21 cellular contexts compared by ENCODE assay signal in the genomic region with DNA sequence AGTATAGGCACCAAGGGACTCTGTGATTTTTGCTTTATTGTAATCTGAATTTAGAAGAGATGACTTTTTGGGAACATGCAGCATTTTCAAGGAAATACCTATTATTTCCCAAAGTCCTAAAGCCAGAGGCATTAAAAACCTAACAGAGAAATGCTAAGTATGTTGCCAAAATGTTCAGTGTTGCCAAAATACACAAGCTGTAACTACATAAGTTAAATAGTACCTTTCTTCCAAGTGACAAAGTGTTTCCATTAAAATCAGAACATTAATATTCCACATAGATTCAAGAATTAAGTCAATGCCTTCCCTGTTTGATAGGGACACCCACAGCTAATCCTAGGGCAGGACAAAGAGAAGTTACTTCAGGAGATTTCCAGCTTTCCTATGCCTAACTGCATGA. TPM values are rescaled to one million over a fixed set of nuclear protein-coding genes. Genes with fewer than 3 reads are reported as not detected.
"Had no signal": no experiment of that assay in that cellular context is flagged by ENCODE, and none has a peak within 500 bp of the region (broad histone marks: within the 10 kb centered on the region; RNA-seq: fewer than 3 reads in every experiment).

No MANE protein-coding gene starts in this region.

- ATAC-seq: activated T-helper 17 cell treated with anti-CD3 and anti-CD28 coated beads, Interleukin-2, amount 50 U/mL, for 72 hours; body of pancreas; heart right ventricle; SK-N-SH treated with all-trans-retinoic acid at 6 μM for 48 hours; stimulated activated naive B cell treated with anti-CD40 and anti-IgM and Interleukin-4, amounts not matched to agents 10 μg/mL and 1 μg/mL and 100 μg/mL, for 72 hours; WTC11 had no signal

- H3K27me3 Mint-ChIP-seq: activated CD4-positive, alpha-beta T cell treated with anti-CD3 and anti-CD28 coated beads, Interleukin-2, amount 10 ng/mL, durations not matched to agents 24 days and 14 days; activated T-helper 17 cell treated with anti-CD3 and anti-CD28 coated beads, Interleukin-2, amount 50 U/mL, for 72 hours; central memory CD8-positive, alpha-beta T cell; stimulated activated naive B cell treated with anti-CD40 and anti-IgM and Interleukin-4, amounts not matched to agents 10 μg/mL and 1 μg/mL and 100 μg/mL, for 72 hours had no signal

- H3K4me1 ChIP-seq: transverse colon, vagina had no signal

- H3K4me1 Mint-ChIP-seq: central memory CD8-positive, alpha-beta T cell; mesothelial cell of epicardium; neural crest cell; WTC11 had no signal

- H3K27me3 ChIP-seq: body of pancreas, heart right ventricle, transverse colon, vagina had no signal

- H3K9me3 Mint-ChIP-seq: activated CD4-positive, alpha-beta T cell treated with anti-CD3 and anti-CD28 coated beads, Interleukin-2, amount 10 ng/mL, durations not matched to agents 24 days and 14 days; activated T-helper 17 cell treated with anti-CD3 and anti-CD28 coated beads, Interleukin-2, amount 50 U/mL, for 72 hours; central memory CD8-positive, alpha-beta T cell; mesothelial cell of epicardium; neural crest cell; stimulated activated naive B cell treated with anti-CD40 and anti-IgM and Interleukin-4, amounts not matched to agents 10 μg/mL and 1 μg/mL and 100 μg/mL, for 72 hours; WTC11 had no signal

- H3K4me3 ChIP-seq: body of pancreas, heart right ventricle, lung, transverse colon, vagina had no signal

- DNase-seq: activated CD4-positive, alpha-beta T cell treated with anti-CD3 and anti-CD28 coated beads, Interleukin-2, amount 10 ng/mL, durations not matched to agents 24 days and 14 days; activated naive CD4-positive, alpha-beta T cell treated with Interleukin-2 at 50 U/mL for 16 hours; body of pancreas; effector CD8-positive, alpha-beta T cell; heart right ventricle; retina; stimulated activated CD4-positive, alpha-beta T cell treated with anti-CD3 and anti-CD28 coated beads, Interleukin-2, amount 100 ng/mL, for 48 hours; stimulated activated naive B cell treated with anti-CD40 and anti-IgM and Interleukin-4, amounts not matched to agents 10 μg/mL and 1 μg/mL and 100 μg/mL, for 72 hours; transverse colon had no signal

- H3K27ac Mint-ChIP-seq: activated CD4-positive, alpha-beta T cell treated with anti-CD3 and anti-CD28 coated beads, Interleukin-2, amount 10 ng/mL, durations not matched to agents 24 days and 14 days; mesothelial cell of epicardium; WTC11 had no signal

- H3K27ac ChIP-seq: transverse colon, vagina had no signal

- H3K4me3 Mint-ChIP-seq: activated CD4-positive, alpha-beta T cell treated with anti-CD3 and anti-CD28 coated beads, Interleukin-2, amount 10 ng/mL, durations not matched to agents 24 days and 14 days; activated T-helper 17 cell treated with anti-CD3 and anti-CD28 coated beads, Interleukin-2, amount 50 U/mL, for 72 hours; central memory CD8-positive, alpha-beta T cell; mesothelial cell of epicardium; neural crest cell; stimulated activated naive B cell treated with anti-CD40 and anti-IgM and Interleukin-4, amounts not matched to agents 10 μg/mL and 1 μg/mL and 100 μg/mL, for 72 hours; WTC11 had no signal

- H3K9me3 ChIP-seq: body of pancreas, heart right ventricle, transverse colon, vagina had no signal

RNA-seq across cellular contexts. Expression of a gene that starts 53.6 kb away (rescaled TPM):
- total RNA-seq: activated CD4-positive, alpha-beta T cell treated with anti-CD3 and anti-CD28 coated beads, Interleukin-2, amount 10 ng/mL, durations not matched to agents 24 days and 14 days; activated CD8-positive, alpha-beta memory T cell treated with anti-CD3 and anti-CD28 coated beads for 36 hours; activated T-helper 17 cell treated with anti-CD3 and anti-CD28 coated beads, Interleukin-2, amount 50 U/mL, for 72 hours; frontal cortex; neural crest cell; subcutaneous adipose tissue; T-helper 1 cell treated with Interleukin-12 subunit alpha and Interleukin-12 subunit beta and Interleukin-4 antibody, amounts not matched to agents 30 ng/mL and 1 ng/mL, for 36 hours; vagina; WTC11 had no signal
